Comparison of ENCODE assay signal across 7 cellular contexts in genomic region chr15:45588199-45588910, GRCh38. TPM values are rescaled to one million over a fixed set of nuclear protein-coding genes. Genes with fewer than 3 reads are reported as not detected.
DNase-seq lines count a peak whose midpoint lies in the region; ATAC-seq and TF ChIP-seq lines count a peak whose summit lies in the region.

No MANE protein-coding gene starts in this region.

- peaks cover 3% of the 10 kb centered on the region; the same call in 1 of the 2 replicates for H3K4me1 ChIP-seq in HEK293 (ENCODE audit: control insufficient read depth, insufficient read depth, low read length)
- H3K4me1 ChIP-seq in iPS DF 6.9 (ENCODE audit: control insufficient read depth, insufficient read depth, low read length) = no peaks in the 10 kb centered on the region
- peaks cover 33 to 88% (median 59%) of the 10 kb centered on the region in 6 donors for H3K4me1 ChIP-seq in spleen

- WGBS in iPS DF 6.9 (ENCODE audit: insufficient coverage, insufficient read length) = no CpG with 5 or more reads among the region's 6 CpGs
- WGBS in spleen, 5 donors = 37 to 46% (median 43%) methylated on average over 6 of the region's 6 CpGs

- H3K4me3 Mint-ChIP-seq in activated B cell treated with CpG ODN at 0.5 μM for 24 hours = peak overlapping the region; percentile 99

- H3K27ac ChIP-seq in HEK293 (ENCODE audit: extremely low read depth, low read depth, low read length) = peak overlapping the region; percentile 67; the same call in 1 of the 2 replicates
- H3K27ac ChIP-seq in iPS DF 6.9 (ENCODE audit: low read length) = no peak overlapping the region
- peak overlapping the region; percentile 96 to 100 (median 99) for H3K27ac ChIP-seq in spleen

- ATAC-seq in activated B cell treated with CpG ODN at 0.5 μM for 24 hours (ENCODE audit: low read depth) = no peak
- no peak for ATAC-seq in HG03045 (IDR thresholded peaks at IDR 0.05; ENCODE audit: unreplicated experiment)
- ATAC-seq in HG03521 (IDR thresholded peaks at IDR 0.05; ENCODE audit: unreplicated experiment) = no peak

- intact Hi-C loops in activated B cell treated with CpG ODN at 0.5 μM for 24 hours (cut with micrococcal nuclease) = loop anchor here (5.0 kb wide), 1 partner anchor 1051 kb away; the partner anchor contains the start of gene EIF3J
- intact Hi-C loops in spleen (cut with DNase I; ENCODE audit: low total_unique reads) = loop anchor here (10.0 kb wide), 1 partner anchor 64 kb away; the partner anchor contains the start of gene SLC30A4

- peaks cover 19% of the 10 kb centered on the region for H3K36me3 Mint-ChIP-seq in activated B cell treated with CpG ODN at 0.5 μM for 24 hours (ENCODE audit: low read depth)

- H3K27me3 ChIP-seq in iPS DF 6.9 (ENCODE audit: control insufficient read depth, insufficient read depth, low read length) (no peaks in the 10 kb centered on the region), spleen (replicated peaks in 1 of 7) (no peaks in the 10 kb centered on the region)

- TF ChIP-seq CTCF in HEK293 (tag by site-specific recombination; IDR thresholded peaks at IDR 0.05) (no peak), activated B cell treated with CpG ODN at 0.5 μM for 24 hours (IDR thresholded peaks at IDR 0.05) (no peak), spleen (IDR thresholded peaks at IDR 0.05 in 8 of 11, conservative IDR thresholded peaks at IDR 0.05 in 3 of 11) (no peak)

- POLR2A ChIA-PET in HEK293 (lab: Yijun Ruan, JAX) = interaction anchor here (0.7 to 1.9 kb wide), 2 partner anchors 15 to 76 kb away, joined by 3 to 4 read pairs; no protein-coding TSS in a partner anchor
- POLR2A ChIA-PET in activated B cell treated with CpG ODN at 0.5 μM for 24 hours (lab: Charles Lee) = interaction anchor here (0.6 to 2.9 kb wide), 16 partner anchors 9 to 196 kb away, joined by 3 to 25 read pairs (median 8); partner anchors contain the start of genes SLC30A4 and SQOR

- H3K36me3 ChIP-seq in HEK293 (ENCODE audit: control insufficient read depth in 2 of 2, insufficient read depth in 1 of 2, low read length in 2 of 2) (peaks cover 0 to 6% of the 10 kb centered on the region in 2 experiments; a peak in 1 of 3 replicates), iPS DF 6.9 (ENCODE audit: control insufficient read depth, insufficient read depth, low read length) (no peaks in the 10 kb centered on the region), spleen (peaks cover 0 to 15% (median 1%) of the 10 kb centered on the region in 6 donors)

- H3K9me3 Mint-ChIP-seq in activated B cell treated with CpG ODN at 0.5 μM for 24 hours = no peaks in the 10 kb centered on the region

- CTCF ChIA-PET in HEK293 (lab: Yijun Ruan, JAX) (interaction anchor here (0.7 to 2.3 kb wide), 5 partner anchors 9 to 159 kb away, joined by 3 to 8 read pairs (median 3); no protein-coding TSS in a partner anchor), activated B cell treated with CpG ODN at 0.5 μM for 24 hours (lab: Charles Lee) (interaction anchor here (0.8 to 3.7 kb wide), 7 partner anchors 8 to 131 kb away, joined by 3 to 30 read pairs (median 5); no protein-coding TSS in a partner anchor)

- peak overlapping the region; percentile 100 for H3K27ac Mint-ChIP-seq in activated B cell treated with CpG ODN at 0.5 μM for 24 hours

- no peaks in the 10 kb centered on the region for H3K27me3 Mint-ChIP-seq in activated B cell treated with CpG ODN at 0.5 μM for 24 hours

- no peak for DNase-seq in activated B cell treated with CpG ODN at 0.5 μM for 24 hours
- DNase-seq in iPS DF 6.9 (ENCODE audit: low read depth, low spot score) = no peak
- DNase-seq in spleen = no peak
- no peak for DNase-seq in RPMI8226

- no peaks in the 10 kb centered on the region for H3K9me3 ChIP-seq in HEK293 (ENCODE audit: control insufficient read depth, insufficient read depth, low read depth, low read length)
- H3K9me3 ChIP-seq in iPS DF 6.9 (ENCODE audit: control insufficient read depth, insufficient read depth, low read length) = no peaks in the 10 kb centered on the region
- H3K9me3 ChIP-seq in spleen = no peaks in the 10 kb centered on the region

- peaks cover 46% of the 10 kb centered on the region for H3K4me1 Mint-ChIP-seq in activated B cell treated with CpG ODN at 0.5 μM for 24 hours

- peak overlapping the region; percentile 88 for H3K4me3 ChIP-seq in HEK293 (ENCODE audit: low read depth, low read length)
- H3K4me3 ChIP-seq in iPS DF 6.9 (ENCODE audit: low read length) = peak overlapping the region; percentile 79; the same call in 1 of the 2 replicates
- peak overlapping the region; percentile 58 to 91 (median 68) for H3K4me3 ChIP-seq in spleen

- TF ChIP-seq POLR2A in spleen (IDR thresholded peaks at IDR 0.05) = no peak

TF ChIP-seq in HEK293, 187 proteins besides CTCF, POLR2A, EP300 and RAD21:
- TF ChIP-seq GLIS1 (tag by site-specific recombination; IDR thresholded peaks at IDR 0.05) (no peak), SETDB1 (IDR thresholded peaks at IDR 0.05; ENCODE audit: insufficient read length, low read length) (no peak), HOXA7 (CRISPR knock-in tag; IDR thresholded peaks at IDR 0.05; ENCODE audit: borderline replicate concordance) (no peak), REST (tag by site-specific recombination; IDR thresholded peaks at IDR 0.05) (no peak), BCL11B (tag by site-specific recombination; IDR thresholded peaks at IDR 0.05; ENCODE audit: low read depth) (no peak), PRDM1 (tag by site-specific recombination; IDR thresholded peaks at IDR 0.05) (peak; percentile 34; the same call in 1 of the 2 replicates)

RNA-seq across cellular contexts. Expression of gene BLOC1S6, which starts 1.2 kb away (rescaled TPM):
- total RNA-seq in activated B cell treated with CpG ODN at 0.5 μM for 24 hours (39.4 and 41.2 TPM in 2 replicates), spleen (10 to 100 TPM; 43.1 to 67.3 (median 50.7) TPM)
- polyA plus RNA-seq in spleen = 10 to 100 TPM; 18.6 to 30.5 (median 20.8) TPM

RNA-seq across cellular contexts. Expression of gene SQOR, which starts 46.5 kb away (rescaled TPM):
- total RNA-seq in activated B cell treated with CpG ODN at 0.5 μM for 24 hours (39.2 and 44.9 TPM in 2 replicates), spleen (10 to 100 TPM; 52.2 to 79.6 (median 62.2) TPM)
- polyA plus RNA-seq in spleen = 10 to 100 TPM; 21.5 to 39.7 (median 29.1) TPM
